ENCODE assay signal across 1 cellular context in genomic region chr4:74543983-74544382, GRCh38.
TF ChIP-seq lines count a peak whose summit lies in the region.

No MANE protein-coding gene starts in this region.

TF ChIP-seq in IMR-90, 13 proteins besides CTCF, POLR2A, EP300 and RAD21:
- TF ChIP-seq BHLHE40 (IDR thresholded peaks at IDR 0.05; ENCODE audit: low read depth, low read length) (no peak; the same call in 1 of the 2 replicates), CHD1 (IDR thresholded peaks at IDR 0.05; ENCODE audit: low read depth, low read length) (no peak), MXI1 (IDR thresholded peaks at IDR 0.05; ENCODE audit: borderline replicate concordance, low read depth, low read length) (no peak), CEBPB (IDR thresholded peaks at IDR 0.05; ENCODE audit: low read depth, low read length) (peak; percentile 85), MAFK (IDR thresholded peaks at IDR 0.05; ENCODE audit: low read depth, low read length) (no peak), MAZ (IDR thresholded peaks at IDR 0.05; ENCODE audit: borderline replicate concordance, low read depth, low read length) (no peak), RFX5 (IDR thresholded peaks at IDR 0.05; ENCODE audit: low read depth, low read length) (no peak), ELK1 (IDR thresholded peaks at IDR 0.05; ENCODE audit: borderline replicate concordance, low read depth, low read length) (no peak), USF2 (IDR thresholded peaks at IDR 0.05; ENCODE audit: low read depth, low read length) (no peak), SMC3 (IDR thresholded peaks at IDR 0.05; ENCODE audit: low read depth, low read length) (no peak), NFE2L2 (IDR thresholded peaks at IDR 0.05; ENCODE audit: low read depth, low read length) (no peak), FOS (IDR thresholded peaks at IDR 0.05; ENCODE audit: low read depth, low read length) (peak; percentile 30; the same call in 1 of the 2 replicates), RCOR1 (IDR thresholded peaks at IDR 0.05; ENCODE audit: insufficient replicate concordance, low read length) (no peak)
TF ChIP-seq in IMR-90: peak in this region for 2.
